28 cellular contexts compared by ENCODE assay signal in genomic region chr17:13736915-13737314, GRCh38.
DNase-seq lines count a peak whose midpoint lies in the region; ATAC-seq and TF ChIP-seq lines count a peak whose summit lies in the region.
"Had no signal": no experiment of that assay in that cellular context is flagged by ENCODE, and none has a peak within 500 bp of the region (broad histone marks: within the 10 kb centered on the region; RNA-seq: fewer than 3 reads in every experiment).

No MANE protein-coding gene starts in this region.

- no peaks in the 10 kb centered on the region for H3K36me3 ChIP-seq in gastroesophageal sphincter
- H3K36me3 ChIP-seq: adrenal gland, colonic mucosa, spleen had no signal

- TF ChIP-seq CTCF in AG04450 (IDR thresholded peaks at IDR 0.05; ENCODE audit: low read depth, low read length): no peak
- TF ChIP-seq CTCF in gastroesophageal sphincter (IDR thresholded peaks at IDR 0.05): no peak

- TF ChIP-seq EP300 in gastroesophageal sphincter (IDR thresholded peaks at IDR 0.05): no peak

- H3K27ac ChIP-seq in AG04450 (ENCODE audit: low read depth, low read length): no peak overlapping the region
- H3K27ac ChIP-seq in gastroesophageal sphincter: no peak overlapping the region
- H3K27ac ChIP-seq: adrenal gland, colonic mucosa, KMS-11, RWPE1, SK-N-MC, spleen had no signal

- H3K4me3 ChIP-seq in AG04450 (ENCODE audit: low read depth, low read length) (no peak overlapping the region), gastroesophageal sphincter (no peak overlapping the region)
- H3K4me3 ChIP-seq: adrenal gland, colonic mucosa, SK-N-MC, spleen had no signal

- POLR2A ChIA-PET in AG04450 (lab: Yijun Ruan, JAX): no interaction called here

- no peaks in the 10 kb centered on the region for H3K4me1 ChIP-seq in gastroesophageal sphincter
- H3K4me1 ChIP-seq: adrenal gland, colonic mucosa, spleen had no signal

- TF ChIP-seq POLR2A in gastroesophageal sphincter (IDR thresholded peaks at IDR 0.05): no peak

- H3K27me3 ChIP-seq in AG04450 (ENCODE audit: control insufficient read depth, insufficient read depth, low read length) (no peaks in the 10 kb centered on the region), gastroesophageal sphincter (no peaks in the 10 kb centered on the region)
- H3K27me3 ChIP-seq: adrenal gland, colonic mucosa, spleen had no signal

- CTCF ChIA-PET in AG04450 (lab: Charles Lee): no interaction called here

- ATAC-seq in gastroesophageal sphincter (no peak), GM21825 (IDR thresholded peaks at IDR 0.05; ENCODE audit: unreplicated experiment) (no peak), GM21723 (IDR thresholded peaks at IDR 0.05; ENCODE audit: unreplicated experiment) (no peak)
- ATAC-seq: effector memory CD8-positive, alpha-beta T cell; left cardiac atrium; stimulated activated memory B cell treated with anti-CD40 and anti-IgM and Interleukin-4, amounts not matched to agents 10 μg/mL and 1 μg/mL and 100 μg/mL, for 72 hours had no signal

- peak; percentile 18 for DNase-seq in AG04450 (ENCODE audit: low read depth, low spot score)
- peak; percentile 86 for DNase-seq in GM04503 (ENCODE audit: low read depth)
- DNase-seq in amniotic epithelial cell (ENCODE audit: low read depth): peak; percentile 52
- DNase-seq in iris pigment epithelial cell (ENCODE audit: low read depth): peak; percentile 59
- no peak for DNase-seq in midbrain (lab: John Stamatoyannopoulos, UW)
- DNase-seq: activated CD4-positive, alpha-beta T cell treated with anti-CD3 and anti-CD28 coated beads for 4 hours; activated gamma-delta T cell treated with Interleukin-2 at 50 U/mL for 16 hours; activated T-cell treated with anti-CD3 and anti-CD28 coated beads, Interleukin-2, amount 50 U/mL, for 24 hours; adrenal gland; CD4-positive, alpha-beta T cell; colonic mucosa; DMS 273 treated with DMSO at 0.1 percent for 48 hours; effector memory CD8-positive, alpha-beta T cell; glutamatergic neuron; H7; left cardiac atrium; NCI-H526 treated with DMSO at 0.1 percent for 48 hours; nucleus accumbens; spleen; stimulated activated CD4-positive, alpha-beta T cell treated with anti-CD3 and anti-CD28 coated beads, Interleukin-4, amount 100 ng/mL, for 1 hour; T-helper 2 cell had no signal

- peaks cover 8% of the 10 kb centered on the region for H3K9me3 ChIP-seq in AG04450 (ENCODE audit: control insufficient read depth, insufficient read depth, low read length)
- no peaks in the 10 kb centered on the region for H3K9me3 ChIP-seq in gastroesophageal sphincter
- H3K9me3 ChIP-seq: adrenal gland, colonic mucosa had no signal
